ENCODE assay signal across 9 cellular contexts in genomic region chr10:32139223-32140073, GRCh38.
DNase-seq lines count a peak whose midpoint lies in the region; ATAC-seq, FAIRE-seq and TF ChIP-seq lines count a peak whose summit lies in the region.
"Had no signal": no experiment of that assay in that cellular context is flagged by ENCODE, and none has a peak within 500 bp of the region (broad histone marks: within the 10 kb centered on the region; RNA-seq: fewer than 3 reads in every experiment).

No MANE protein-coding gene starts in this region.

- H3K27me3 ChIP-seq in iPS-15b (ENCODE audit: control insufficient read depth, insufficient read depth, low read length) (no peaks in the 10 kb centered on the region), skeletal muscle tissue (ENCODE audit: control insufficient read depth in 3 of 3, insufficient read depth in 3 of 3, low read length in 3 of 3) (no peaks in the 10 kb centered on the region)

- H3K4me3 ChIP-seq in astrocyte of the cerebellum (ENCODE audit: low read depth, low read length) (no peak overlapping the region), iPS-15b (ENCODE audit: low read depth, low read length) (peak overlapping the region; percentile 26), skeletal muscle tissue (ENCODE audit: low read length in 3 of 3) (peak overlapping the region in 1 of 3 donors; percentile 52)

- no peak for ATAC-seq in HG03442 (IDR thresholded peaks at IDR 0.05; ENCODE audit: unreplicated experiment)

- H3K9ac ChIP-seq in iPS-15b (ENCODE audit: low read depth, low read length) (no peak overlapping the region), skeletal muscle tissue (ENCODE audit: low read depth in 1 of 3, low read length in 3 of 3) (no peak overlapping the region)
- H3K9ac ChIP-seq: KMS-11 had no signal

- H3K36me3 ChIP-seq in iPS-15b (ENCODE audit: control insufficient read depth, insufficient read depth, low read length), result no peaks in the 10 kb centered on the region
- H3K36me3 ChIP-seq in skeletal muscle tissue (ENCODE audit: control insufficient read depth in 3 of 3, insufficient read depth in 3 of 3, low read length in 3 of 3), result no peaks in the 10 kb centered on the region

- DNase-seq in EH (ENCODE audit: low read depth), result peak; percentile 95
- peak; percentile 90 for DNase-seq in MV-4-11 (lab: John Stamatoyannopoulos, UW)
- DNase-seq in astrocyte of the cerebellum (ENCODE audit: low read depth), result peak; percentile 89
- DNase-seq in NCI-H187 treated with DMSO at 0.1 percent for 48 hours (lab: John Stamatoyannopoulos, UW), result no peak
- DNase-seq in GM19239 (ENCODE audit: insufficient read length, low spot score), result no peak

- peak overlapping the region; percentile 66 for H3K27ac ChIP-seq in skeletal muscle tissue (ENCODE audit: low read depth, low read length)
- H3K27ac ChIP-seq: KMS-11 had no signal

- in situ Hi-C loops in astrocyte of the cerebellum (cut with HindIII; ENCODE audit: low sequenced_read_pairs), result no loop called here

- no peaks in the 10 kb centered on the region for H3K9me3 ChIP-seq in iPS-15b (ENCODE audit: control insufficient read depth, insufficient read depth, low read length)
- H3K9me3 ChIP-seq in skeletal muscle tissue (ENCODE audit: control insufficient read depth in 3 of 3, low read length in 3 of 3), result no peaks in the 10 kb centered on the region

- H3K4me1 ChIP-seq in iPS-15b (ENCODE audit: control insufficient read depth, insufficient read depth, low read length), result peaks cover 14% of the 10 kb centered on the region
- peaks cover 5 to 13% (median 11%) of the 10 kb centered on the region in 3 donors for H3K4me1 ChIP-seq in skeletal muscle tissue (ENCODE audit: control insufficient read depth in 3 of 3, insufficient read depth in 3 of 3, low read length in 3 of 3)

- FAIRE-seq in GM19239 (lab: Jason Lieb, UNC), result no peak

- TF ChIP-seq CTCF in astrocyte of the cerebellum (IDR thresholded peaks at IDR 0.05; ENCODE audit: low read depth, low read length, missing control alignments), result no peak

Comparison
In these comparisons a context has a peak if more than half of its experiments do, and no peak if none do; other contexts are left out.
1. DNase-seq: peak in EH (single experiment), MV-4-11 (single experiment) and astrocyte of the cerebellum (single experiment); none in NCI-H187 treated with DMSO at 0.1 percent for 48 hours (single experiment) and GM19239 (single experiment).